In the genomic region with DNA sequence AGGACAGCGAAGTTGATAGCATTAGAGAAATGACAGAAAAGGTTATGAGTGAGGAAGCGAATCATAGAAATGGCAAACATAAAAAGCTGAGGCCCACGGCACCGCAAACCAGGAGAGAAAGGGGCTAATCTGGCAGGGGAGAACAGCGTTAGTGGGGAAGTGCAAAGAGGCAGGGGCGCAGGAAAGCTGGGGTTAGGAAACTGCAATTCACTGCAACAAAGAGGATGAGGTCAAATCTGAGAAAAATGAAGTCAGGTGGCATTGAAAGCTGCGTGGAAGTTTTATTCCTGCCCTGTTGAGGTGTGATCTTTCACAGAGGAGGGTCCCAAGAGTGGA, we compare ENCODE assay signal across 1 cellular context.
TF ChIP-seq lines count a peak whose summit lies in the region.

No MANE protein-coding gene starts in this region.

TF ChIP-seq in GM23338, 12 proteins besides CTCF, POLR2A, EP300 and RAD21 (continued from another document):
- no peak for TF ChIP-seq REST (IDR thresholded peaks at IDR 0.05; ENCODE audit: unreplicated experiment)
- TF ChIP-seq POLR2AphosphoS5 (IDR thresholded peaks at IDR 0.05; ENCODE audit: low read depth), result no peak
- TF ChIP-seq ZNF114 (CRISPR knock-in tag; IDR thresholded peaks at IDR 0.05), result no peak
- TF ChIP-seq JUNB (IDR thresholded peaks at IDR 0.05; ENCODE audit: unreplicated experiment), result no peak
- TF ChIP-seq STAT1 (IDR thresholded peaks at IDR 0.05; ENCODE audit: unreplicated experiment), result no peak
- no peak for TF ChIP-seq CREB1 (CRISPR knock-in tag; IDR thresholded peaks at IDR 0.05; ENCODE audit: low read depth)
- no peak for TF ChIP-seq ETS1 (IDR thresholded peaks at IDR 0.05)
TF ChIP-seq in GM23338: peak in this region for 0.
